Comparison of ENCODE assay signal across 19 cellular contexts in the genomic region with DNA sequence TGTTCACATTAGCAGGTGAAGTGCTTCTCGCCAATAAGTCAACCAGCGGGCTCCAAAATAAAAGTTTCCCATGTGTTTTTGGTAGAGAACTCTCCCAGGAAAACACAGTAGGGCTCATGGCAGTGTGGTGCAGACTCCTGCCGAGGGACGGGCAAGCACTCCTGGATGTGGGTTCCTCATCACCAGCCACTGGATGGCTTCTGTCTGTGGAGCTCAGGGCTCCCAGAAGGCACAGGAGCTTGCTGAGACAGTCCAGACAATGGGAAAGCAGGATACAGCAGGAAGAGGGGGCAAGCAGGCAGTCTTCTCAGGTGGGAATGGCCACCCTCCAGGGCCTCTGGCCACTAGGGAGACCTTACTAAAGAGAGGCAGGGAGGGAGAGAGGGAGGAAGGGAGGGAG.
"Had no signal": no experiment of that assay in that cellular context is flagged by ENCODE, and none has a peak within 500 bp of the region (broad histone marks: within the 10 kb centered on the region; RNA-seq: fewer than 3 reads in every experiment).

No MANE protein-coding gene starts in this region.

- FAIRE-seq: colon, endothelial cell of umbilical vein had no signal

- H3K27me3 ChIP-seq: foreskin keratinocyte, neutrophil, tibial artery, upper lobe of left lung, uterus had no signal

- H3K36me3 ChIP-seq: neutrophil, suprapubic skin, tibial artery, upper lobe of left lung, uterus had no signal

- H3K27ac ChIP-seq: foreskin keratinocyte, neutrophil, skin epidermis, suprapubic skin, tibial artery, upper lobe of left lung, uterus had no signal

- H3K27ac Mint-ChIP-seq: endodermal cell, nephron progenitor cell had no signal

- H3K9me3 Mint-ChIP-seq: endodermal cell had no signal

- H3K9me3 ChIP-seq: neutrophil, suprapubic skin, upper lobe of left lung, uterus had no signal

- H3K4me3 ChIP-seq: skin epidermis, suprapubic skin, tibial artery, upper lobe of left lung, uterus had no signal

- H3K4me3 Mint-ChIP-seq: endodermal cell; naive thymus-derived CD4-positive, alpha-beta T cell; nephron progenitor cell had no signal

- DNase-seq: dermis blood vessel endothelial cell; endodermal cell; erythroblast; head of caudate nucleus; hippocampal formation; left colon; naive thymus-derived CD4-positive, alpha-beta T cell; nephron progenitor cell; stimulated activated CD4-positive, alpha-beta T cell treated with anti-CD3 and anti-CD28 coated beads, Interleukin-12 subunit alpha, Interleukin-12 subunit beta, amount 100 ng/mL, for 4 hours; stimulated activated naive CD8-positive, alpha-beta T cell treated with anti-CD3 and anti-CD28 coated beads, Interleukin-15, Interleukin-2, amounts not matched to agents 100 U/mL and 50 U/mL, for 24 hours; tibial artery; upper lobe of left lung; uterus had no signal

- H3K4me1 ChIP-seq: foreskin keratinocyte, uterus had no signal

- ATAC-seq: foreskin keratinocyte; left colon; naive thymus-derived CD4-positive, alpha-beta T cell; stimulated activated naive CD8-positive, alpha-beta T cell treated with anti-CD3 and anti-CD28 coated beads, Interleukin-15, Interleukin-2, amounts not matched to agents 100 U/mL and 50 U/mL, for 24 hours had no signal
